Comparison of ENCODE assay signal across 17 cellular contexts in genomic region chr11:597166-597725, GRCh38. TPM values are rescaled to one million over a fixed set of nuclear protein-coding genes. Genes with fewer than 3 reads are reported as not detected.
DNase-seq lines count a peak whose midpoint lies in the region; ATAC-seq and TF ChIP-seq lines count a peak whose summit lies in the region.
"Had no signal": no experiment of that assay in that cellular context is flagged by ENCODE, and none has a peak within 500 bp of the region (broad histone marks: within the 10 kb centered on the region; RNA-seq: fewer than 3 reads in every experiment).

No MANE protein-coding gene starts in this region.

- H3K4me1 Mint-ChIP-seq in glutamatergic neuron (ENCODE audit: low read depth, unreplicated experiment), result no peaks in the 10 kb centered on the region

- peaks cover 10% of the 10 kb centered on the region for H3K27me3 Mint-ChIP-seq in glutamatergic neuron (ENCODE audit: unreplicated experiment)
- H3K27me3 Mint-ChIP-seq: dendritic cell treated with granulocyte-macrophage colony-stimulating factor and Interleukin-4, amounts not matched to agents 40 ng/mL and 50 ng/mL, for 4 days had no signal

- DNase-seq in AG04449 (ENCODE audit: low read depth, low spot score), result no peak
- no peak for DNase-seq in GM06990 (ENCODE audit: extremely low read depth, insufficient read length)
- DNase-seq in RWPE2 (ENCODE audit: low spot score), result peak; percentile 47
- peak; percentile 60 for DNase-seq in glutamatergic neuron
- DNase-seq in H4 (ENCODE audit: low spot score), result no peak
- DNase-seq in spleen, result no peak
- no peak for DNase-seq in A172 (ENCODE audit: low spot score)
- DNase-seq: GOT3, NCI-H1092, NCI-H345, sigmoid colon had no signal

- H3K36me3 Mint-ChIP-seq in glutamatergic neuron (ENCODE audit: unreplicated experiment), result no peaks in the 10 kb centered on the region

- H3K4me1 ChIP-seq in RWPE2 (ENCODE audit: insufficient read depth, poor library complexity, severe bottlenecking), result no peaks in the 10 kb centered on the region
- H3K4me1 ChIP-seq in spleen, result no peaks in the 10 kb centered on the region
- H3K4me1 ChIP-seq: sigmoid colon had no signal

- no peak overlapping the region for H3K27ac Mint-ChIP-seq in glutamatergic neuron (ENCODE audit: unreplicated experiment)
- H3K27ac Mint-ChIP-seq: dendritic cell treated with granulocyte-macrophage colony-stimulating factor and Interleukin-4, amounts not matched to agents 40 ng/mL and 50 ng/mL, for 4 days had no signal

- H3K9me3 Mint-ChIP-seq in glutamatergic neuron (ENCODE audit: unreplicated experiment), result peaks cover 10% of the 10 kb centered on the region
- H3K9me3 Mint-ChIP-seq: dendritic cell treated with granulocyte-macrophage colony-stimulating factor and Interleukin-4, amounts not matched to agents 40 ng/mL and 50 ng/mL, for 4 days had no signal

- 94 to 100% (median 95%) methylated on average over 6 to 29 of the region's 29 CpGs for WGBS in spleen, 5 donors

- H3K27me3 ChIP-seq in GM06990 (replicated peaks; ENCODE audit: control insufficient read depth, insufficient read depth, low read length) (no peaks in the 10 kb centered on the region), RWPE2 (ENCODE audit: insufficient read depth, poor library complexity, severe bottlenecking) (no peaks in the 10 kb centered on the region), spleen (replicated peaks in 1 of 7) (no peaks in the 10 kb centered on the region)
- H3K27me3 ChIP-seq: sigmoid colon had no signal

- POLR2A ChIA-PET in AG04449 (lab: Yijun Ruan, JAX), result no interaction called here

- CTCF ChIA-PET in AG04449 (lab: Yijun Ruan, JAX), result no interaction called here

- intact Hi-C loops in spleen (cut with DNase I; ENCODE audit: low total_unique reads), result no loop called here

- ATAC-seq in RWPE2 (ENCODE audit: low read depth) (no peak), GM21360 (IDR thresholded peaks at IDR 0.05; ENCODE audit: unreplicated experiment) (no peak)

- H3K36me3 ChIP-seq in GM06990 (ENCODE audit: control insufficient read depth, insufficient read depth, low read length) (peaks cover 47% of the 10 kb centered on the region), RWPE2 (ENCODE audit: low read depth) (peaks cover 89% of the 10 kb centered on the region), spleen (peaks cover 6 to 100% (median 96%) of the 10 kb centered on the region in 6 donors)

- H3K4me3 Mint-ChIP-seq in glutamatergic neuron (ENCODE audit: unreplicated experiment), result no peak overlapping the region
- H3K4me3 Mint-ChIP-seq: dendritic cell treated with granulocyte-macrophage colony-stimulating factor and Interleukin-4, amounts not matched to agents 40 ng/mL and 50 ng/mL, for 4 days had no signal

- H3K4me3 ChIP-seq in AG04449 (ENCODE audit: low read depth, low read length) (no peak overlapping the region), GM06990 (replicated peaks; ENCODE audit: low read depth, low read length) (no peak overlapping the region), RWPE2 (ENCODE audit: severe bottlenecking) (no peak overlapping the region), spleen (no peak overlapping the region)
- H3K4me3 ChIP-seq: sigmoid colon had no signal

- TF ChIP-seq CTCF in AG04449 (IDR thresholded peaks at IDR 0.05; ENCODE audit: insufficient read depth, low read length, missing control alignments) (peak; percentile 6), GM06990 (IDR thresholded peaks at IDR 0.05; ENCODE audit: insufficient read depth, low read length, poor library complexity, severe bottlenecking) (peak; percentile 14), RWPE2 (IDR thresholded peaks at IDR 0.05; ENCODE audit: poor library complexity, severe bottlenecking) (no peak), glutamatergic neuron (IDR thresholded peaks at IDR 0.05; ENCODE audit: partially characterized antibody, unreplicated experiment) (no peak), spleen (IDR thresholded peaks at IDR 0.05 in 8 of 11, conservative IDR thresholded peaks at IDR 0.05 in 3 of 11) (no peak)

- no peak for TF ChIP-seq POLR2A in spleen (IDR thresholded peaks at IDR 0.05)

- no peaks in the 10 kb centered on the region for H3K9me3 ChIP-seq in RWPE2 (ENCODE audit: severe bottlenecking)
- H3K9me3 ChIP-seq in spleen, result no peaks in the 10 kb centered on the region
- H3K9me3 ChIP-seq: sigmoid colon had no signal

- no peak overlapping the region for H3K27ac ChIP-seq in RWPE2 (ENCODE audit: poor library complexity, severe bottlenecking)
- H3K27ac ChIP-seq in spleen, result no peak overlapping the region
- H3K27ac ChIP-seq: C4-2B, sigmoid colon had no signal

RNA-seq across cellular contexts. Expression of gene IRF7, which starts 18.5 kb away (rescaled TPM):
- 17.7 TPM for total RNA-seq in glutamatergic neuron (ENCODE audit: unreplicated experiment)
- total RNA-seq in H4 (2014; rRNA removed; shearing (Covaris generic)), result 11.7 and 11.9 TPM in 2 replicates
- total RNA-seq in spleen, result 10 to 100 TPM; 53.0 to 88.8 (median 85.3) TPM
- 10 to 100 TPM; 52.3 to 99.1 (median 73.9) TPM for polyA plus RNA-seq in spleen
- total RNA-seq in A172 (2014; rRNA removed; shearing (Covaris generic)), result 6.4 and 12.0 TPM in 2 replicates

RNA-seq across cellular contexts. Expression of gene PHRF1, which starts 21.0 kb away (rescaled TPM):
- 41.6 TPM for total RNA-seq in glutamatergic neuron (ENCODE audit: unreplicated experiment)
- total RNA-seq in H4 (2014; rRNA removed; shearing (Covaris generic)), result 14.5 and 15.3 TPM in 2 replicates
- total RNA-seq in spleen, result 10 to 100 TPM; 24.2 to 41.5 (median 33.2) TPM
- polyA plus RNA-seq in spleen, result 10 to 100 TPM in 1 of 3 donors, 1 to 10 TPM in 2; 7.3 to 27.6 (median 8.4) TPM
- total RNA-seq in A172 (2014; rRNA removed; shearing (Covaris generic)), result 12.8 and 14.9 TPM in 2 replicates

RNA-seq across cellular contexts. Expression of gene CDHR5, which starts 27.5 kb away (rescaled TPM):
- not detected for total RNA-seq in glutamatergic neuron (ENCODE audit: unreplicated experiment)
- not detected in 2 replicates for total RNA-seq in H4 (2014; rRNA removed; shearing (Covaris generic))
- not detected for total RNA-seq in spleen
- under 1 TPM; 0.02 to 0.16 (median 0.03) TPM for polyA plus RNA-seq in spleen
- total RNA-seq in A172 (2014; rRNA removed; shearing (Covaris generic)), result not detected in 2 replicates
- total RNA-seq: activated CD8-positive, alpha-beta memory T cell treated with anti-CD3 and anti-CD28 coated beads for 36 hours; subcutaneous adipose tissue had no signal

RNA-seq across cellular contexts. Expression of gene SCT, which starts 29.7 kb away (rescaled TPM):
- total RNA-seq in glutamatergic neuron (ENCODE audit: unreplicated experiment) (not detected), spleen (1 to 10 TPM in 4 of 7 donors, not detected in 3; 1.2 to 3.8 (median 2.8) TPM)
- total RNA-seq in H4 (2014; rRNA removed; shearing (Covaris generic)), result not detected in 2 replicates
- polyA plus RNA-seq in spleen, result 1 to 10 TPM; 1.1 to 1.7 (median 1.5) TPM
- total RNA-seq in A172 (2014; rRNA removed; shearing (Covaris generic)), result not detected in 2 replicates
- total RNA-seq: activated CD8-positive, alpha-beta memory T cell treated with anti-CD3 and anti-CD28 coated beads for 36 hours; sigmoid colon; subcutaneous adipose tissue; T-helper 2 cell treated with Interferon-gamma antibody and Interleukin-4, amounts not matched to agents 100 ng/mL and 5 ng/mL, for 36 hours had no signal

RNA-seq across cellular contexts. Expression of gene RASSF7, which starts 36.5 kb away (rescaled TPM):
- total RNA-seq in glutamatergic neuron (ENCODE audit: unreplicated experiment), result 9.4 TPM
- total RNA-seq in H4 (2014; rRNA removed; shearing (Covaris generic)), result 16.8 and 17.3 TPM in 2 replicates
- 10 to 100 TPM in 6 of 7 donors, 1 to 10 TPM in 1; 8.3 to 39.6 (median 20.4) TPM for total RNA-seq in spleen
- 10 to 100 TPM; 29.7 to 34.5 (median 30.7) TPM for polyA plus RNA-seq in spleen
- 24.9 and 43.9 TPM in 2 replicates for total RNA-seq in A172 (2014; rRNA removed; shearing (Covaris generic))

Comparison
In these comparisons a context has a peak if more than half of its experiments do, and no peak if none do; other contexts are left out.
1. DNase-seq: peak in RWPE2 (single experiment) and glutamatergic neuron (single experiment); none in AG04449 (single experiment), GM06990 (single experiment), H4 (single experiment), spleen (single experiment) and A172 (single experiment).
2. CTCF ChIP-seq: peak in AG04449 (single experiment) and GM06990 (single experiment); none in RWPE2 (single experiment), glutamatergic neuron (single experiment) and spleen (0 of 11).